11 cellular contexts compared by ENCODE assay signal in genomic region chr17:82070611-82071010, GRCh38.
"Had no signal": no experiment of that assay in that cellular context is flagged by ENCODE, and none has a peak within 500 bp of the region (broad histone marks: within the 10 kb centered on the region; RNA-seq: fewer than 3 reads in every experiment).

No MANE protein-coding gene starts in this region.

- H3K36me3 ChIP-seq: HAP-1 had no signal

- H3K9me3 Mint-ChIP-seq: HFFc6 had no signal

- H3K4me3 ChIP-seq: GM23248, HAP-1 had no signal

- DNase-seq: GM23248, GOT3, H7, HFFc6, IMR-90, Karpas-422, KBM-7 had no signal

- ATAC-seq: HCT116 had no signal

- H3K27ac Mint-ChIP-seq: HFFc6 had no signal

- H3K9me3 ChIP-seq: HAP-1 had no signal

- H3K4me2 ChIP-seq: KMS-11 had no signal

- H3K9ac ChIP-seq: GM23248, KMS-11 had no signal

- H2AFZ ChIP-seq: GM23248 had no signal

- FAIRE-seq: HTR-8/SVneo had no signal

- H3K27ac ChIP-seq: GM23248, KMS-11 had no signal

- H3K4me3 Mint-ChIP-seq: HFFc6 had no signal
